ENCODE assay signal across 21 cellular contexts in the genomic region with DNA sequence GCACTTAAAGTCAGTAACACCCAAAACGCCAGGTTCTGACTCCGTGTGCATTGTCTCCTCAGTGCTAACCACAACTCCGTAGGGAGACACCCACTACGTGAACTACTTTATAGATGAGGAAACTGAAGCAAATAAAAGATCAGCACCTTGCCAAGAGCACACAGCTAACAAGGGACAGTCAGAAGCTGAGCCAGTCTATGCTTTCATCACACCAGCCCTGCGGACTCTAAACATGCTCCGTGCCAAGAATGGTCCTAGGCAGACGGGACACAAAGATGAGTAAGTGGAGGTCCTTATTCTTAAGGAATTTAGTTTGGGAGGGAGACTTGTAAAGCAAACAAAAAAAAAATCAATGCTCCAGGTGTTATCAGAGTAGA.
"Had no signal": no experiment of that assay in that cellular context is flagged by ENCODE, and none has a peak within 500 bp of the region (broad histone marks: within the 10 kb centered on the region; RNA-seq: fewer than 3 reads in every experiment).

No MANE protein-coding gene starts in this region.

- H3K9me3 Mint-ChIP-seq: activated T-cell treated with anti-CD3 and anti-CD28 coated beads, Interleukin-2, amount 50 U/mL, for 72 hours; central memory CD8-positive, alpha-beta T cell; memory B cell; natural killer cell; stimulated activated naive B cell treated with anti-CD40 and anti-IgM and Interleukin-4, amounts not matched to agents 10 μg/mL and 1 μg/mL and 100 μg/mL, for 72 hours; WTC11 had no signal

- H3K4me3 ChIP-seq: body of pancreas, heart left ventricle, left lung, tibial artery, vagina had no signal

- H3K4me3 Mint-ChIP-seq: activated CD8-positive, alpha-beta T cell treated with anti-CD3 and anti-CD28 coated beads, Interleukin-2, amount 10 ng/mL, durations not matched to agents 7 days and 5 days; activated naive CD8-positive, alpha-beta T cell; activated T-cell treated with anti-CD3 and anti-CD28 coated beads, Interleukin-2, amount 50 U/mL, for 72 hours; central memory CD8-positive, alpha-beta T cell; memory B cell; natural killer cell; stimulated activated naive B cell treated with anti-CD40 and anti-IgM and Interleukin-4, amounts not matched to agents 10 μg/mL and 1 μg/mL and 100 μg/mL, for 72 hours; T-helper 17 cell; WTC11 had no signal

- H3K9me3 ChIP-seq: body of pancreas, heart left ventricle, left lung, tibial artery, vagina had no signal

- H3K36me3 ChIP-seq: heart left ventricle, left lung, tibial artery, vagina had no signal

- H3K4me1 ChIP-seq: body of pancreas, vagina had no signal

- H3K27me3 ChIP-seq: body of pancreas, heart left ventricle, left lung, tibial artery, vagina had no signal

- DNase-seq: activated CD4-positive, alpha-beta T cell treated with anti-CD3 and anti-CD28 coated beads for 48 hours; activated CD8-positive, alpha-beta memory T cell treated with anti-CD3 and anti-CD28 coated beads, Interleukin-2, amount 50 U/mL, for 4 hours; activated CD8-positive, alpha-beta T cell treated with anti-CD3 and anti-CD28 coated beads, Interleukin-2, amount 10 ng/mL, durations not matched to agents 7 days and 5 days; activated gamma-delta T cell treated with Interleukin-2 at 50 U/mL for 16 hours; activated T-cell treated with anti-CD3 and anti-CD28 coated beads, Interleukin-2, amount 50 U/mL, for 72 hours; amniotic stem cell; body of pancreas; effector CD8-positive, alpha-beta T cell; heart left ventricle; left lung; natural killer cell; nucleus accumbens; stimulated activated CD4-positive, alpha-beta T cell treated with anti-CD3 and anti-CD28 coated beads, Interleukin-2, amount 100 ng/mL, for 48 hours; stimulated activated naive B cell treated with anti-CD40 and anti-IgM and Interleukin-4, amounts not matched to agents 10 μg/mL and 1 μg/mL and 100 μg/mL, for 72 hours; T-helper 17 cell; tibial artery had no signal

- H3K27ac Mint-ChIP-seq: activated CD8-positive, alpha-beta T cell treated with anti-CD3 and anti-CD28 coated beads, Interleukin-2, amount 10 ng/mL, durations not matched to agents 7 days and 5 days; activated naive CD8-positive, alpha-beta T cell; activated T-cell treated with anti-CD3 and anti-CD28 coated beads, Interleukin-2, amount 50 U/mL, for 72 hours; memory B cell; natural killer cell; stimulated activated naive B cell treated with anti-CD40 and anti-IgM and Interleukin-4, amounts not matched to agents 10 μg/mL and 1 μg/mL and 100 μg/mL, for 72 hours; T-helper 17 cell; WTC11 had no signal

- H3K36me3 Mint-ChIP-seq: activated naive CD8-positive, alpha-beta T cell; memory B cell; natural killer cell; stimulated activated naive B cell treated with anti-CD40 and anti-IgM and Interleukin-4, amounts not matched to agents 10 μg/mL and 1 μg/mL and 100 μg/mL, for 72 hours; WTC11 had no signal

- H3K4me1 Mint-ChIP-seq: central memory CD8-positive, alpha-beta T cell; memory B cell; natural killer cell; T-helper 17 cell had no signal

- H3K27ac ChIP-seq: body of pancreas, heart left ventricle, left lung, tibial artery, vagina had no signal

- ATAC-seq: activated CD8-positive, alpha-beta T cell treated with anti-CD3 and anti-CD28 coated beads, Interleukin-2, amount 10 ng/mL, durations not matched to agents 7 days and 5 days; activated T-cell treated with anti-CD3 and anti-CD28 coated beads, Interleukin-2, amount 50 U/mL, for 72 hours; body of pancreas; left lung; natural killer cell; stimulated activated naive B cell treated with anti-CD40 and anti-IgM and Interleukin-4, amounts not matched to agents 10 μg/mL and 1 μg/mL and 100 μg/mL, for 72 hours; T-helper 17 cell had no signal
